ENCODE assay signal across 22 cellular contexts in genomic region chr16:52171481-52171880, GRCh38.
DNase-seq lines count a peak whose midpoint lies in the region; FAIRE-seq and TF ChIP-seq lines count a peak whose summit lies in the region.
"Had no signal": no experiment of that assay in that cellular context is flagged by ENCODE, and none has a peak within 500 bp of the region (broad histone marks: within the 10 kb centered on the region; RNA-seq: fewer than 3 reads in every experiment).

No MANE protein-coding gene starts in this region.

- CTCF ChIA-PET in H1 (lab: Charles Lee; ENCODE audit: partially characterized antibody) = interaction anchor here (0.7 to 3.5 kb wide), 10 partner anchors 9 to 850 kb away, joined by 3 to 17 read pairs (median 4); no protein-coding TSS in a partner anchor

- H2AK5ac ChIP-seq in H1 (ENCODE audit: low read depth, low read length) = no peak overlapping the region

- no peak overlapping the region for H2BK20ac ChIP-seq in H1 (ENCODE audit: low read length)

- POLR2A ChIA-PET in H1 (lab: Charles Lee; ENCODE audit: partially characterized antibody) = no interaction called here

- H3K18ac ChIP-seq in H1 (ENCODE audit: extremely low read depth, low read length) = no peak overlapping the region

- no peak overlapping the region for H3K9ac ChIP-seq in H1 (replicated peaks in 1 of 4; ENCODE audit: extremely low read depth in 1 of 4, low read depth in 3 of 4, low read length in 3 of 4)
- H3K9ac ChIP-seq: BLaER1 treated with 17β-estradiol and CSF1 and Interleukin-3, amounts not matched to agents 10 nM and 100 nM; GM23248 had no signal

- H3K36me3 ChIP-seq in H7 (replicated peaks; ENCODE audit: control insufficient read depth, insufficient read depth, low read length) = no peaks in the 10 kb centered on the region
- H3K36me3 ChIP-seq in H1 (ENCODE audit: control insufficient read depth in 2 of 4, insufficient read depth in 4 of 4, low read length in 3 of 4) = no peaks in the 10 kb centered on the region
- H3K36me3 ChIP-seq: BE2C; BLaER1 treated with 17β-estradiol and CSF1 and Interleukin-3, amounts not matched to agents 10 nM and 100 nM had no signal

- no peak overlapping the region for H2BK120ac ChIP-seq in H1 (replicated peaks; ENCODE audit: low read depth, low read length)

- H3K4me3 ChIP-seq in H7 (ENCODE audit: insufficient read depth, low read depth, low read length) (no peak overlapping the region), H1 (ENCODE audit: extremely low read depth in 1 of 4, insufficient read depth in 2 of 4, low read depth in 3 of 4, low read length in 4 of 4) (no peak overlapping the region)
- H3K4me3 ChIP-seq: A549; BLaER1 treated with 17β-estradiol and CSF1 and Interleukin-3, amounts not matched to agents 10 nM and 100 nM; GM23248 had no signal

- TF ChIP-seq RAD21 in H1 (IDR thresholded peaks at IDR 0.05 in 1 of 2, conservative IDR thresholded peaks at IDR 0.05 in 1 of 2; ENCODE audit: low read depth in 2 of 2, low read length in 2 of 2) = peak; percentile 57 to 64

- no peak overlapping the region for H3K14ac ChIP-seq in H1 (ENCODE audit: insufficient read length)

- H4K20me1 ChIP-seq in H1 (replicated peaks in 1 of 2; ENCODE audit: control insufficient read depth in 1 of 2, insufficient read depth in 2 of 2, low read length in 2 of 2) = no peaks in the 10 kb centered on the region
- H4K20me1 ChIP-seq: BLaER1 treated with 17β-estradiol and CSF1 and Interleukin-3, amounts not matched to agents 10 nM and 100 nM had no signal

- H3K79me1 ChIP-seq in H1 (ENCODE audit: low read depth, low read length) = no peaks in the 10 kb centered on the region

- 0 out of 2 replicates have a peak overlapping the region, but pooled peaks have one; percentile 8 for H2AFZ ChIP-seq in H1 (ENCODE audit: low read length)
- H2AFZ ChIP-seq: GM23248 had no signal

- H2BK12ac ChIP-seq in H1 (ENCODE audit: low read depth, low read length) = no peak overlapping the region

- H2BK15ac ChIP-seq in H1 (ENCODE audit: low read length) = no peak overlapping the region

- no peaks in the 10 kb centered on the region for H3K79me2 ChIP-seq in H1 (ENCODE audit: control insufficient read depth in 1 of 2, insufficient read depth in 2 of 2, low read length in 2 of 2)

- no peaks in the 10 kb centered on the region for H3K23me2 ChIP-seq in H1 (ENCODE audit: low read depth, low read length)

- no peak for TF ChIP-seq EP300 in H1 (IDR thresholded peaks at IDR 0.05; ENCODE audit: borderline replicate concordance in 1 of 2, low read depth in 2 of 2, low read length in 2 of 2)

- no peak overlapping the region for H4K91ac ChIP-seq in H1 (replicated peaks; ENCODE audit: insufficient read length, low read length)

- H3K9me3 ChIP-seq in H1 (ENCODE audit: insufficient read depth in 2 of 2, low read depth in 1 of 2, low read length in 1 of 2) = no peaks in the 10 kb centered on the region
- H3K9me3 ChIP-seq: A549; BE2C; BLaER1 treated with 17β-estradiol and CSF1 and Interleukin-3, amounts not matched to agents 10 nM and 100 nM had no signal

- H3K4ac ChIP-seq in H1 (replicated peaks; ENCODE audit: insufficient read length, low read depth, low read length) = no peak overlapping the region

- H3K4me2 ChIP-seq in H1 (ENCODE audit: insufficient read depth in 1 of 2, low read depth in 2 of 2, low read length in 2 of 2) = no peak overlapping the region
- H3K4me2 ChIP-seq: A549; BLaER1 treated with 17β-estradiol and CSF1 and Interleukin-3, amounts not matched to agents 10 nM and 100 nM had no signal

- no peak overlapping the region for H4K8ac ChIP-seq in H1 (ENCODE audit: extremely low read depth, insufficient read depth, low read length)

- H3K27me3 ChIP-seq in H7 (ENCODE audit: control insufficient read depth, insufficient read depth, low read length) (no peaks in the 10 kb centered on the region), H1 (replicated peaks in 1 of 4; ENCODE audit: control insufficient read depth in 3 of 4, extremely low read depth in 1 of 4, insufficient read depth in 3 of 4, low read length in 3 of 4) (no peaks in the 10 kb centered on the region)
- H3K27me3 ChIP-seq: BE2C; BLaER1 treated with 17β-estradiol and CSF1 and Interleukin-3, amounts not matched to agents 10 nM and 100 nM had no signal

- DNase-seq in NCI-H146 (lab: John Stamatoyannopoulos, UW) = peak; percentile 4
- DNase-seq in NCI-H146 treated with DMSO at 0.1 percent for 48 hours (lab: John Stamatoyannopoulos, UW; ENCODE audit: unreplicated experiment) = no peak
- peak; percentile 3 for DNase-seq in H7
- no peak for DNase-seq in H1 (ENCODE audit: low read depth in 1 of 2, low spot score in 2 of 2)
- DNase-seq in SIG-M5 (lab: John Stamatoyannopoulos, UW) = no peak
- DNase-seq in SIG-M5 treated with dmso at 0.1 percent for 504 hours (lab: John Stamatoyannopoulos, UW; ENCODE audit: unreplicated experiment) = no peak
- DNase-seq in stimulated activated CD8-positive, alpha-beta memory T cell treated with anti-CD3 and anti-CD28 coated beads, Interleukin-4, amount 100 ng/mL, for 48 hours = no peak
- DNase-seq: 8988T; ACHN; AML-193; BE2C; CD4-positive, alpha-beta T cell; CD8-positive, alpha-beta memory T cell; DMS 273 treated with DMSO at 0.1 percent for 48 hours; DND-41; GM23248 had no signal

- no peak overlapping the region for H3K27ac ChIP-seq in H1 (ENCODE audit: low read depth, low read length)
- H3K27ac ChIP-seq: A549; BLaER1 treated with 17β-estradiol and CSF1 and Interleukin-3, amounts not matched to agents 10 nM and 100 nM; GM23248 had no signal

- peak in 2 of 3 experiments; percentile 21 to 22; a peak in 1 of 4 replicates for TF ChIP-seq CTCF in H1 (IDR thresholded peaks at IDR 0.05; ENCODE audit: control extremely low read depth in 1 of 3, insufficient read depth in 1 of 3, low read depth in 1 of 3, low read length in 3 of 3)

- TF ChIP-seq POLR2A in H1 (IDR thresholded peaks at IDR 0.05; ENCODE audit: control extremely low read depth in 1 of 2, low read depth in 2 of 2, low read length in 2 of 2) = no peak

- no peak overlapping the region for H3K23ac ChIP-seq in H1 (ENCODE audit: insufficient read length)

- no peaks in the 10 kb centered on the region for H3K4me1 ChIP-seq in H1 (replicated peaks in 1 of 4; ENCODE audit: control insufficient read depth in 3 of 4, insufficient read depth in 4 of 4, low read length in 3 of 4)
- H3K4me1 ChIP-seq: A549, BE2C had no signal

- no peak overlapping the region for H2BK5ac ChIP-seq in H1 (ENCODE audit: low read depth, low read length)

- no peak overlapping the region for H3K56ac ChIP-seq in H1 (replicated peaks; ENCODE audit: insufficient read length, low read depth, low read length)

- peak; percentile 60 for FAIRE-seq in H1 (lab: Jason Lieb, UNC)
- FAIRE-seq: A549, D721Med, G401.6, GM12892, H54 had no signal

- H4K5ac ChIP-seq in H1 (ENCODE audit: insufficient read length, low read depth, low read length) = no peak overlapping the region

Comparison
In these comparisons a context has a peak if more than half of its experiments do, and no peak if none do; other contexts are left out.
1. DNase-seq: peak in NCI-H146 (single experiment) and H7 (single experiment); none in NCI-H146 treated with DMSO at 0.1 percent for 48 hours (single experiment), H1 (0 of 2), SIG-M5 (single experiment), SIG-M5 treated with dmso at 0.1 percent for 504 hours (single experiment) and stimulated activated CD8-positive, alpha-beta memory T cell treated with anti-CD3 and anti-CD28 coated beads, Interleukin-4, amount 100 ng/mL, for 48 hours (single experiment).